ENCODE assay signal across 1 cellular context in genomic region chr3:152857082-152857481, GRCh38.
TF ChIP-seq lines count a peak whose summit lies in the region.

No MANE protein-coding gene starts in this region.

TF ChIP-seq in K562, 482 proteins besides CTCF, POLR2A, EP300 and RAD21 (continued from another document and continues in another):
- no peak for TF ChIP-seq ZNF124 (CRISPR knock-in tag; IDR thresholded peaks at IDR 0.05)
- no peak for TF ChIP-seq TCFL5 (CRISPR knock-in tag; conservative IDR thresholded peaks at IDR 0.05)
- TF ChIP-seq, protein P1, sequence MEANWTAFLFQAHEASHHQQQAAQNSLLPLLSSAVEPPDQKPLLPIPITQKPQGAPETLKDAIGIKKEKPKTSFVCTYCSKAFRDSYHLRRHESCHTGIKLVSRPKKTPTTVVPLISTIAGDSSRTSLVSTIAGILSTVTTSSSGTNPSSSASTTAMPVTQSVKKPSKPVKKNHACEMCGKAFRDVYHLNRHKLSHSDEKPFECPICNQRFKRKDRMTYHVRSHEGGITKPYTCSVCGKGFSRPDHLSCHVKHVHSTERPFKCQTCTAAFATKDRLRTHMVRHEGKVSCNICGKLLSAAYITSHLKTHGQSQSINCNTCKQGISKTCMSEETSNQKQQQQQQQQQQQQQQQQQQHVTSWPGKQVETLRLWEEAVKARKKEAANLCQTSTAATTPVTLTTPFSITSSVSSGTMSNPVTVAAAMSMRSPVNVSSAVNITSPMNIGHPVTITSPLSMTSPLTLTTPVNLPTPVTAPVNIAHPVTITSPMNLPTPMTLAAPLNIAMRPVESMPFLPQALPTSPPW (CRISPR knock-in tag; IDR thresholded peaks at IDR 0.05): no peak
- peak; percentile 91 for TF ChIP-seq ESRRA (IDR thresholded peaks at IDR 0.05; ENCODE audit: borderline replicate concordance, low read depth)
- no peak for TF ChIP-seq ZSCAN29 (IDR thresholded peaks at IDR 0.05)
- TF ChIP-seq NCOR1 (IDR thresholded peaks at IDR 0.05): peak; percentile 56; the same call in 1 of the 2 replicates
- no peak for TF ChIP-seq MCM7 (IDR thresholded peaks at IDR 0.05)
- no peak for TF ChIP-seq TEAD2 (tag; IDR thresholded peaks at IDR 0.05)
- no peak for TF ChIP-seq ZFP36 (IDR thresholded peaks at IDR 0.05; ENCODE audit: low read depth, low read length, partially characterized antibody)
- TF ChIP-seq TAF1 (IDR thresholded peaks at IDR 0.05; ENCODE audit: control insufficient read depth, extremely low read depth, insufficient read depth, low read length, severe bottlenecking): no peak
- TF ChIP-seq CBFA2T3 (IDR thresholded peaks at IDR 0.05): peak; percentile 56; the same call in 1 of the 2 replicates
- TF ChIP-seq GTF2E2 (tag; IDR thresholded peaks at IDR 0.05): no peak
- TF ChIP-seq GABPB1 (CRISPR knock-in tag; IDR thresholded peaks at IDR 0.05): no peak
- TF ChIP-seq, protein P2, sequence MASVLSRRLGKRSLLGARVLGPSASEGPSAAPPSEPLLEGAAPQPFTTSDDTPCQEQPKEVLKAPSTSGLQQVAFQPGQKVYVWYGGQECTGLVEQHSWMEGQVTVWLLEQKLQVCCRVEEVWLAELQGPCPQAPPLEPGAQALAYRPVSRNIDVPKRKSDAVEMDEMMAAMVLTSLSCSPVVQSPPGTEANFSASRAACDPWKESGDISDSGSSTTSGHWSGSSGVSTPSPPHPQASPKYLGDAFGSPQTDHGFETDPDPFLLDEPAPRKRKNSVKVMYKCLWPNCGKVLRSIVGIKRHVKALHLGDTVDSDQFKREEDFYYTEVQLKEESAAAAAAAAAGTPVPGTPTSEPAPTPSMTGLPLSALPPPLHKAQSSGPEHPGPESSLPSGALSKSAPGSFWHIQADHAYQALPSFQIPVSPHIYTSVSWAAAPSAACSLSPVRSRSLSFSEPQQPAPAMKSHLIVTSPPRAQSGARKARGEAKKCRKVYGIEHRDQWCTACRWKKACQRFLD (CRISPR knock-in tag; IDR thresholded peaks at IDR 0.05): no peak
- no peak for TF ChIP-seq HDGF (IDR thresholded peaks at IDR 0.05)
- no peak for TF ChIP-seq TSC22D4 (tag; IDR thresholded peaks at IDR 0.05)
- TF ChIP-seq THRB (CRISPR knock-in tag; conservative IDR thresholded peaks at IDR 0.05): no peak
- no peak for TF ChIP-seq ZNF707 (CRISPR knock-in tag; conservative IDR thresholded peaks at IDR 0.05)
- no peak for TF ChIP-seq SLC30A9 (CRISPR knock-in tag; IDR thresholded peaks at IDR 0.05)
- TF ChIP-seq TFAM (CRISPR knock-in tag; conservative IDR thresholded peaks at IDR 0.05): no peak
- TF ChIP-seq CHD1 (IDR thresholded peaks at IDR 0.05; ENCODE audit: low read length): no peak
- no peak for TF ChIP-seq NR2C2 (CRISPR knock-in tag; IDR thresholded peaks at IDR 0.05)
- peak; percentile 68 for TF ChIP-seq NR2C2 (tag; IDR thresholded peaks at IDR 0.05)
- TF ChIP-seq, protein P3, sequence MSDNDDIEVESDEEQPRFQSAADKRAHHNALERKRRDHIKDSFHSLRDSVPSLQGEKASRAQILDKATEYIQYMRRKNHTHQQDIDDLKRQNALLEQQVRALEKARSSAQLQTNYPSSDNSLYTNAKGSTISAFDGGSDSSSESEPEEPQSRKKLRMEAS (CRISPR knock-in tag; IDR thresholded peaks at IDR 0.05): no peak
- TF ChIP-seq LCOR (CRISPR knock-in tag; IDR thresholded peaks at IDR 0.05): no peak
- TF ChIP-seq TRIM24 (IDR thresholded peaks at IDR 0.05): peak; percentile 35 to 80; a peak in 2 of 4 replicates
- TF ChIP-seq GTF2A2 (tag; IDR thresholded peaks at IDR 0.05): no peak
- no peak; the same call in 1 of the 2 replicates for TF ChIP-seq SPI1 (IDR thresholded peaks at IDR 0.05; ENCODE audit: borderline replicate concordance, low read depth, low read length)
- TF ChIP-seq ZNF3 (CRISPR knock-in tag; IDR thresholded peaks at IDR 0.05): no peak
- TF ChIP-seq ZNF655 (CRISPR knock-in tag; IDR thresholded peaks at IDR 0.05): no peak
- TF ChIP-seq ZEB2 (IDR thresholded peaks at IDR 0.05): 0 out of 2 replicates have a peak, but pooled peaks have one; percentile 16
- TF ChIP-seq FOXA3 (CRISPR knock-in tag; conservative IDR thresholded peaks at IDR 0.05 in 1 of 2, IDR thresholded peaks at IDR 0.05 in 1 of 2): no peak
- TF ChIP-seq FOXJ2 (tag; IDR thresholded peaks at IDR 0.05): no peak
- TF ChIP-seq SIX5 (IDR thresholded peaks at IDR 0.05; ENCODE audit: borderline replicate concordance in 1 of 2, insufficient read depth in 1 of 2, low read depth in 1 of 2, low read length in 2 of 2): no peak
- TF ChIP-seq, protein P4, sequence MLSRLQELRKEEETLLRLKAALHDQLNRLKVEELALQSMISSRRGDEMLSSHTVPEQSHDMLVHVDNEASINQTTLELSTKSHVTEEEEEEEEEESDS (CRISPR knock-in tag; IDR thresholded peaks at IDR 0.05): no peak
- TF ChIP-seq SRSF9 (IDR thresholded peaks at IDR 0.05; ENCODE audit: borderline replicate concordance, low read depth, low read length): no peak
- TF ChIP-seq, protein P5, sequence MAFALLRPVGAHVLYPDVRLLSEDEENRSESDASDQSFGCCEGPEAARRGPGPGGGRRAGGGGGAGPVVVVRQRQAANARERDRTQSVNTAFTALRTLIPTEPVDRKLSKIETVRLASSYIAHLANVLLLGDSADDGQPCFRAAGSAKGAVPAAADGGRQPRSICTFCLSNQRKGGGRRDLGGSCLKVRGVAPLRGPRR (CRISPR knock-in tag; IDR thresholded peaks at IDR 0.05): no peak
- TF ChIP-seq, protein P6, sequence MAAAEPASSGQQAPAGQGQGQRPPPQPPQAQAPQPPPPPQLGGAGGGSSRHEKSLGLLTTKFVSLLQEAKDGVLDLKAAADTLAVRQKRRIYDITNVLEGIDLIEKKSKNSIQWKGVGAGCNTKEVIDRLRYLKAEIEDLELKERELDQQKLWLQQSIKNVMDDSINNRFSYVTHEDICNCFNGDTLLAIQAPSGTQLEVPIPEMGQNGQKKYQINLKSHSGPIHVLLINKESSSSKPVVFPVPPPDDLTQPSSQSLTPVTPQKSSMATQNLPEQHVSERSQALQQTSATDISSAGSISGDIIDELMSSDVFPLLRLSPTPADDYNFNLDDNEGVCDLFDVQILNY (CRISPR knock-in tag; IDR thresholded peaks at IDR 0.05): no peak
- TF ChIP-seq ZNF785 (CRISPR knock-in tag; IDR thresholded peaks at IDR 0.05): no peak
- TF ChIP-seq ZNF165 (CRISPR knock-in tag; IDR thresholded peaks at IDR 0.05; ENCODE audit: borderline replicate concordance): no peak
- TF ChIP-seq ZC3H8 (IDR thresholded peaks at IDR 0.05): no peak
- no peak for TF ChIP-seq FOXO4 (CRISPR knock-in tag; IDR thresholded peaks at IDR 0.05)
- no peak for TF ChIP-seq E2F1 (CRISPR knock-in tag; IDR thresholded peaks at IDR 0.05)
- TF ChIP-seq MXD1 (CRISPR knock-in tag; IDR thresholded peaks at IDR 0.05; ENCODE audit: borderline replicate concordance, poor library complexity, severe bottlenecking): no peak
- TF ChIP-seq ZNF583 (CRISPR knock-in tag; IDR thresholded peaks at IDR 0.05): no peak
- no peak for TF ChIP-seq ZNF232 (CRISPR knock-in tag; IDR thresholded peaks at IDR 0.05)
- no peak for TF ChIP-seq RBM22 (IDR thresholded peaks at IDR 0.05; ENCODE audit: low read depth, low read length, poor library complexity, severe bottlenecking)
- no peak for TF ChIP-seq PBX2 (CRISPR knock-in tag; IDR thresholded peaks at IDR 0.05; ENCODE audit: low read depth)
- peak; percentile 58 for TF ChIP-seq PBX2 (tag; conservative IDR thresholded peaks at IDR 0.05; ENCODE audit: low read depth)
- TF ChIP-seq, protein P7, sequence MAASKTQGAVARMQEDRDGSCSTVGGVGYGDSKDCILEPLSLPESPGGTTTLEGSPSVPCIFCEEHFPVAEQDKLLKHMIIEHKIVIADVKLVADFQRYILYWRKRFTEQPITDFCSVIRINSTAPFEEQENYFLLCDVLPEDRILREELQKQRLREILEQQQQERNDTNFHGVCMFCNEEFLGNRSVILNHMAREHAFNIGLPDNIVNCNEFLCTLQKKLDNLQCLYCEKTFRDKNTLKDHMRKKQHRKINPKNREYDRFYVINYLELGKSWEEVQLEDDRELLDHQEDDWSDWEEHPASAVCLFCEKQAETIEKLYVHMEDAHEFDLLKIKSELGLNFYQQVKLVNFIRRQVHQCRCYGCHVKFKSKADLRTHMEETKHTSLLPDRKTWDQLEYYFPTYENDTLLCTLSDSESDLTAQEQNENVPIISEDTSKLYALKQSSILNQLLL (CRISPR knock-in tag; IDR thresholded peaks at IDR 0.05; ENCODE audit: borderline replicate concordance): no peak
- TF ChIP-seq CAMTA2 (CRISPR knock-in tag; conservative IDR thresholded peaks at IDR 0.05): no peak
- TF ChIP-seq ZNF561 (CRISPR knock-in tag; conservative IDR thresholded peaks at IDR 0.05): no peak
- no peak for TF ChIP-seq ZNF75A (CRISPR knock-in tag; IDR thresholded peaks at IDR 0.05)
- no peak for TF ChIP-seq ZNF384 (IDR thresholded peaks at IDR 0.05; ENCODE audit: low read depth, low read length)
- no peak for TF ChIP-seq ZNF24 (IDR thresholded peaks at IDR 0.05)
- no peak for TF ChIP-seq IRF2 (CRISPR knock-in tag; IDR thresholded peaks at IDR 0.05)
- TF ChIP-seq FOS (IDR thresholded peaks at IDR 0.05; ENCODE audit: extremely low read depth, insufficient read length): no peak
- TF ChIP-seq, protein P8, sequence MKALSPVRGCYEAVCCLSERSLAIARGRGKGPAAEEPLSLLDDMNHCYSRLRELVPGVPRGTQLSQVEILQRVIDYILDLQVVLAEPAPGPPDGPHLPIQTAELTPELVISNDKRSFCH (CRISPR knock-in tag; IDR thresholded peaks at IDR 0.05): no peak
- TF ChIP-seq, protein P8 (tag; IDR thresholded peaks at IDR 0.05): no peak
- TF ChIP-seq WHSC1 (IDR thresholded peaks at IDR 0.05; ENCODE audit: low read length): no peak
